8 cellular contexts compared by ENCODE assay signal in the genomic region with DNA sequence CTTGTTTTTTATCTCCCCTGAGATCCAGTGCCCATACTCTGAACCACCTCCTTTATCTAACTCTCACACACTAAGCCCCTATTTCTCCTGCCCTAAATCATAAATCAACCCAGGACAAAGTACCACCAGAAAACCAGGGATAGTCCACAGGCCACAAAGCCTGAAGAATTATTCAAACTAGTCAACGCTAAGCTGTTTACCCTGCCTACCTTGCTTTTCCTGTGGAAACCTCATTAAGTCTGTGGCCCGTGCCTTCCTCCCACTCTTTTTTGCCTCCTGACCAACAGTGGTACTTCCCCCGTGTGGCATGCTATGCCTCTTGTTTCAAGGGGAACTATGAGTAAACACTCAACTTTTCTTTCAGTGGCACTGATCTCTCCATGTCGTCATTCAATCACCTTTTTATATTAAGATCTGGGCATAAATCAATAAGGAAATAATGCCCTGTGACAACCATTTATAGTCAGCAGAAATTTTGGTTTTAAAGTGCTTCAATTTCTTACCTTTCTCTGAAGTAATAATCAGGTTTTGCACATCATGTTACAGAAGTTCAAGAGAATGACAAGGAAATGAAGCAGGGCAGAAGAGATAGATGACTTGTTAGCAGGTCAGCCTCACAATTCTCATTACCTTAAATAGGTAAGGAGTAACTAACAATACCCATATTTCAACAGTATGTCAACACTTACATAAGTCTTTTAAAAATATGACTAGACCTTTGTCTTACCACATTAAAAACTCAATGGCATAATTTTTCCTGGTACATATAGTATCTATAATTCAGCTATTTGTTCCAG. TPM values are rescaled to one million over a fixed set of nuclear protein-coding genes. Genes with fewer than 3 reads are reported as not detected.
DNase-seq lines count a peak whose midpoint lies in the region; ATAC-seq and TF ChIP-seq lines count a peak whose summit lies in the region.

No MANE protein-coding gene starts in this region.

- peak overlapping the region in 5 of 10 donors; percentile 0 to 54 (median 22) for H3K4me3 Mint-ChIP-seq in naive thymus-derived CD4-positive, alpha-beta T cell

- DNase-seq in NB4 (ENCODE audit: low read depth) (peak; percentile 79), D341Med (ENCODE audit: low spot score) (no peak), mesenteric fat pad (ENCODE audit: low spot score) (no peak), heart left ventricle (no peak), NCI-H2227 treated with DMSO at 0.1 percent for 48 hours (lab: John Stamatoyannopoulos, UW) (no peak)
- peak; percentile 73 for DNase-seq in activated CD8-positive, alpha-beta memory T cell treated with anti-CD3 and anti-CD28 coated beads for 24 hours
- DNase-seq in naive thymus-derived CD4-positive, alpha-beta T cell = peak in 5 of 9 donors; percentile 2 to 66 (median 23)

- CTCF ChIA-PET in naive thymus-derived CD4-positive, alpha-beta T cell (lab: Charles Lee) = no interaction called here

- peaks cover 19 to 59% (median 40%) of the 10 kb centered on the region in 7 donors for H3K4me1 Mint-ChIP-seq in naive thymus-derived CD4-positive, alpha-beta T cell

- peaks cover 6 to 27% (median 12%) of the 10 kb centered on the region in 5 donors for H3K36me3 Mint-ChIP-seq in naive thymus-derived CD4-positive, alpha-beta T cell

- H3K9me3 Mint-ChIP-seq in naive thymus-derived CD4-positive, alpha-beta T cell = no peaks in the 10 kb centered on the region

- H3K27me3 ChIP-seq in naive thymus-derived CD4-positive, alpha-beta T cell (ENCODE audit: control insufficient read depth in 2 of 2, insufficient read depth in 2 of 2, low read length in 2 of 2) = no peaks in the 10 kb centered on the region
- H3K27me3 ChIP-seq in heart left ventricle = no peaks in the 10 kb centered on the region

- POLR2A ChIA-PET in naive thymus-derived CD4-positive, alpha-beta T cell (lab: Charles Lee) = interaction anchor here (1.2 to 1.4 kb wide), 2 partner anchors 11 to 31 kb away, joined by 4 read pairs; no protein-coding TSS in a partner anchor

- H3K9me3 ChIP-seq in naive thymus-derived CD4-positive, alpha-beta T cell (ENCODE audit: control insufficient read depth in 2 of 3, low read length in 3 of 3) = no peaks in the 10 kb centered on the region
- no peaks in the 10 kb centered on the region for H3K9me3 ChIP-seq in heart left ventricle

- no peak for TF ChIP-seq CTCF in NB4 (IDR thresholded peaks at IDR 0.05; ENCODE audit: low read depth, low read length)
- TF ChIP-seq CTCF in heart left ventricle (IDR thresholded peaks at IDR 0.05) = no peak

- WGBS in heart left ventricle, 4 donors = 69 to 76% (median 72%) methylated on average over 4 of the region's 4 CpGs

- TF ChIP-seq POLR2A in NB4 (IDR thresholded peaks at IDR 0.05; ENCODE audit: extremely low read depth, insufficient read length) (no peak), heart left ventricle (IDR thresholded peaks at IDR 0.05) (no peak)

- no peaks in the 10 kb centered on the region for H3K36me3 ChIP-seq in naive thymus-derived CD4-positive, alpha-beta T cell (ENCODE audit: control insufficient read depth in 2 of 3, insufficient read depth in 3 of 3, low read length in 3 of 3)
- H3K36me3 ChIP-seq in heart left ventricle = peaks cover 0 to 32% (median 7%) of the 10 kb centered on the region in 9 donors

- peak overlapping the region; percentile 21 to 81 (median 63) for H3K27ac Mint-ChIP-seq in naive thymus-derived CD4-positive, alpha-beta T cell

- peaks cover 7 to 24% of the 10 kb centered on the region in 2 donors for H3K4me1 ChIP-seq in naive thymus-derived CD4-positive, alpha-beta T cell (ENCODE audit: control insufficient read depth in 2 of 2, insufficient read depth in 2 of 2, low read length in 2 of 2)
- H3K4me1 ChIP-seq in heart left ventricle = peaks cover 0 to 32% (median 4%) of the 10 kb centered on the region in 12 donors

- no peak overlapping the region for H3K27ac ChIP-seq in naive thymus-derived CD4-positive, alpha-beta T cell (ENCODE audit: low read depth, low read length)
- peak overlapping the region in 1 of 12 donors; percentile 21 for H3K27ac ChIP-seq in heart left ventricle

- H3K27me3 Mint-ChIP-seq in naive thymus-derived CD4-positive, alpha-beta T cell = no peaks in the 10 kb centered on the region

- no peak overlapping the region for H3K4me3 ChIP-seq in NB4 (ENCODE audit: low read depth, low read length)
- no peak overlapping the region for H3K4me3 ChIP-seq in naive thymus-derived CD4-positive, alpha-beta T cell (ENCODE audit: low read length)
- H3K4me3 ChIP-seq in heart left ventricle = no peak overlapping the region

- intact Hi-C loops in naive thymus-derived CD4-positive, alpha-beta T cell (cut with micrococcal nuclease) = no loop called here
- intact Hi-C loops in heart left ventricle (cut with DNase I) = no loop called here

- peak; percentile 61 for ATAC-seq in GM18907 (IDR thresholded peaks at IDR 0.05; ENCODE audit: unreplicated experiment)
- ATAC-seq in naive thymus-derived CD4-positive, alpha-beta T cell = peak; percentile 89
- no peak for ATAC-seq in heart left ventricle

RNA-seq across cellular contexts. Expression of a gene that starts 32.1 kb away (rescaled TPM):
- 10 to 100 TPM; 14.5 to 31.7 (median 19.2) TPM for total RNA-seq in naive thymus-derived CD4-positive, alpha-beta T cell
- 1 to 10 TPM; 4.9 to 6.3 TPM for polyA plus RNA-seq in naive thymus-derived CD4-positive, alpha-beta T cell
- total RNA-seq in mesenteric fat pad (15.3 TPM), heart left ventricle (10 to 100 TPM; 13.3 to 23.3 (median 18.8) TPM)
- 1 to 10 TPM; 5.8 to 8.2 TPM for polyA plus RNA-seq in heart left ventricle

Comparison
In these comparisons a context has a peak if more than half of its experiments do, and no peak if none do; other contexts are left out.
1. ATAC-seq: peak in GM18907 (single experiment) and naive thymus-derived CD4-positive, alpha-beta T cell (single experiment); none in heart left ventricle (0 of 4).
2. DNase-seq: peak in NB4 (single experiment), activated CD8-positive, alpha-beta memory T cell treated with anti-CD3 and anti-CD28 coated beads for 24 hours (single experiment) and naive thymus-derived CD4-positive, alpha-beta T cell (5 of 9); none in D341Med (single experiment), mesenteric fat pad (single experiment), heart left ventricle (0 of 5) and NCI-H2227 treated with DMSO at 0.1 percent for 48 hours (single experiment).